Comparison of ENCODE assay signal across 21 cellular contexts in the genomic region with DNA sequence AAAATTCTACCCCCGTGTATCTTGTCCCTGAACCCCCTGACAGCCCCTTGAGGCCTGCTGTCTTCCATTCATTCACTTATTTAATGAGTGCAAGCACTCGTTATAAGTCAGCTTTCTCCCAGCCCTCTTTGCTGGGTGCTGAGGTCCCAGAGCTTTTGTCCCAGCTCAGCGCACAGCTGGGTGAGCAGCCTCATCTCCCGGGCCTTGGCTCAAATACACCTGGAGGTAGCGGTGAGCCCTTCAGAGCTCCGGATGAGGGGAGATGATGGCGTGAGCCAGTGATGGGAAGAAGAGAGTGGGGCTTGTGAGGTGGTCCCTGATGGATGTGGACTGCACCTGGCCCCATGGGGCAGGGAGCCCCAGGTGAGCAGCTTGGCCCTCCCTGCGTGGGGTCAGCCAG. TPM values are rescaled to one million over a fixed set of nuclear protein-coding genes. Genes with fewer than 3 reads are reported as not detected.
DNase-seq lines count a peak whose midpoint lies in the region; ATAC-seq and TF ChIP-seq lines count a peak whose summit lies in the region.
"Had no signal": no experiment of that assay in that cellular context is flagged by ENCODE, and none has a peak within 500 bp of the region (broad histone marks: within the 10 kb centered on the region; RNA-seq: fewer than 3 reads in every experiment).

No MANE protein-coding gene starts in this region.

- H3K9ac ChIP-seq in SK-N-SH: no peak overlapping the region

- no peak for ATAC-seq in SK-N-SH treated with all-trans-retinoic acid at 6 μM for 48 hours
- ATAC-seq in right cardiac atrium: no peak
- ATAC-seq in Right ventricle myocardium inferior: no peak
- no peak for ATAC-seq in stimulated activated effector memory CD8-positive, alpha-beta T cell treated with anti-CD3 and anti-CD28 coated beads, Interleukin-12 subunit alpha, Interleukin-12 subunit beta, amount 100 ng/mL, for 72 hours
- ATAC-seq: CD8-positive, alpha-beta T cell; GM23338; HCT116 had no signal

- peaks cover 4% of the 10 kb centered on the region for H3K4me1 Mint-ChIP-seq in chondrocyte (ENCODE audit: low read depth)
- H3K4me1 Mint-ChIP-seq in stimulated activated effector memory CD8-positive, alpha-beta T cell treated with anti-CD3 and anti-CD28 coated beads, Interleukin-12 subunit alpha, Interleukin-12 subunit beta, amount 100 ng/mL, for 72 hours: peaks cover 15% of the 10 kb centered on the region

- H3K9me2 ChIP-seq in SK-N-SH: no peaks in the 10 kb centered on the region

- no peaks in the 10 kb centered on the region for H3K27me3 ChIP-seq in SK-N-SH (ENCODE audit: insufficient read depth)
- no peaks in the 10 kb centered on the region for H3K27me3 ChIP-seq in right cardiac atrium (ENCODE audit: control insufficient read depth, insufficient read depth)
- H3K27me3 ChIP-seq in tibial nerve: no peaks in the 10 kb centered on the region

- no peak overlapping the region for H3K4me3 ChIP-seq in SK-N-SH (ENCODE audit: low read depth in 2 of 2, low read length in 1 of 2)
- no peak overlapping the region for H3K4me3 ChIP-seq in right cardiac atrium (ENCODE audit: low read length)
- no peak overlapping the region for H3K4me3 ChIP-seq in tibial nerve
- H3K4me3 ChIP-seq: GM23338 had no signal

- H3K4me2 ChIP-seq in SK-N-SH: no peak overlapping the region
- H3K4me2 ChIP-seq: GM23338 had no signal

- DNase-seq in SK-N-SH: peak; percentile 4
- peak in 2 of 3 donors; percentile 7 to 37 for DNase-seq in right cardiac atrium
- no peak for DNase-seq in Right ventricle myocardium inferior (ENCODE audit: missing footprints)
- DNase-seq in chondrocyte (ENCODE audit: low spot score): no peak
- DNase-seq in stimulated activated effector memory CD8-positive, alpha-beta T cell treated with anti-CD3 and anti-CD28 coated beads, Interleukin-12 subunit alpha, Interleukin-12 subunit beta, amount 100 ng/mL, for 72 hours (ENCODE audit: low spot score in 2 of 2): no peak
- DNase-seq in tibial nerve (ENCODE audit: low spot score in 2 of 2): no peak
- no peak for DNase-seq in NK-92 (lab: John Stamatoyannopoulos, UW; ENCODE audit: unreplicated experiment)
- DNase-seq: Caco-2; CD4-positive, CD25-positive, alpha-beta regulatory T cell; CD8-positive, alpha-beta T cell; DMS153; DMS79 treated with DMSO at 0.1 percent for 48 hours; GF-D8; H9 had no signal

- H3K27me3 Mint-ChIP-seq in chondrocyte (ENCODE audit: low read depth): peaks cover 1% of the 10 kb centered on the region
- H3K27me3 Mint-ChIP-seq: CD4-positive, CD25-positive, alpha-beta regulatory T cell had no signal

- no peak for TF ChIP-seq CTCF in SK-N-SH (IDR thresholded peaks at IDR 0.05)
- no peak for TF ChIP-seq CTCF in chondrocyte (IDR thresholded peaks at IDR 0.05)
- no peak for TF ChIP-seq CTCF in tibial nerve (IDR thresholded peaks at IDR 0.05)

- H3K79me2 ChIP-seq in SK-N-SH (ENCODE audit: insufficient read depth): no peaks in the 10 kb centered on the region

- H3K36me3 ChIP-seq in SK-N-SH (replicated peaks in 1 of 2; ENCODE audit: control insufficient read depth in 1 of 2, insufficient read depth in 2 of 2, low read length in 1 of 2): no peaks in the 10 kb centered on the region
- no peaks in the 10 kb centered on the region for H3K36me3 ChIP-seq in tibial nerve

- H3K9me3 Mint-ChIP-seq in chondrocyte (ENCODE audit: low read depth): no peaks in the 10 kb centered on the region
- H3K9me3 Mint-ChIP-seq in stimulated activated effector memory CD8-positive, alpha-beta T cell treated with anti-CD3 and anti-CD28 coated beads, Interleukin-12 subunit alpha, Interleukin-12 subunit beta, amount 100 ng/mL, for 72 hours: no peaks in the 10 kb centered on the region
- H3K9me3 Mint-ChIP-seq: CD4-positive, CD25-positive, alpha-beta regulatory T cell; CD8-positive, alpha-beta T cell; GM23338; H9 had no signal

- TF ChIP-seq POLR2A in tibial nerve (IDR thresholded peaks at IDR 0.05): no peak

- TF ChIP-seq EP300 in SK-N-SH (IDR thresholded peaks at IDR 0.05; ENCODE audit: borderline replicate concordance in 1 of 2, low read depth in 1 of 2, low read length in 1 of 2) (no peak), tibial nerve (IDR thresholded peaks at IDR 0.05) (no peak)

- intact Hi-C loops in right cardiac atrium (cut with DNase I) (loop anchor here in 1 of 4 donors (2.0 kb wide), 1 partner anchor 37 kb away; no protein-coding TSS in a partner anchor), Right ventricle myocardium inferior (cut with DNase I) (no loop called here)

- peaks cover 1% of the 10 kb centered on the region for H3K36me3 Mint-ChIP-seq in chondrocyte (ENCODE audit: low read depth)
- peaks cover 29% of the 10 kb centered on the region for H3K36me3 Mint-ChIP-seq in stimulated activated effector memory CD8-positive, alpha-beta T cell treated with anti-CD3 and anti-CD28 coated beads, Interleukin-12 subunit alpha, Interleukin-12 subunit beta, amount 100 ng/mL, for 72 hours

- no peaks in the 10 kb centered on the region for H4K20me1 ChIP-seq in SK-N-SH (ENCODE audit: insufficient read depth)

- POLR2A ChIA-PET in SK-N-SH (lab: Yijun Ruan, JAX): no interaction called here

- H2AFZ ChIP-seq in SK-N-SH (ENCODE audit: low read depth): no peak overlapping the region
- H2AFZ ChIP-seq: GM23338 had no signal

- peaks cover 0 to 13% of the 10 kb centered on the region in 2 experiments; a peak in 1 of 4 replicates for H3K4me1 ChIP-seq in SK-N-SH (ENCODE audit: control insufficient read depth in 1 of 2, insufficient read depth in 2 of 2, low read depth in 1 of 2, low read length in 1 of 2)
- no peaks in the 10 kb centered on the region for H3K4me1 ChIP-seq in right cardiac atrium (ENCODE audit: control insufficient read depth, insufficient read depth, low read length)
- peaks cover 0 to 12% (median 6%) of the 10 kb centered on the region in 4 donors for H3K4me1 ChIP-seq in tibial nerve

- H3K9me3 ChIP-seq in SK-N-SH (no peaks in the 10 kb centered on the region), right cardiac atrium (ENCODE audit: control insufficient read depth, low read length) (no peaks in the 10 kb centered on the region), tibial nerve (no peaks in the 10 kb centered on the region)
- H3K9me3 ChIP-seq: Caco-2 had no signal

- no peak overlapping the region for H3K4me3 Mint-ChIP-seq in chondrocyte (ENCODE audit: unreplicated experiment)
- H3K4me3 Mint-ChIP-seq in stimulated activated effector memory CD8-positive, alpha-beta T cell treated with anti-CD3 and anti-CD28 coated beads, Interleukin-12 subunit alpha, Interleukin-12 subunit beta, amount 100 ng/mL, for 72 hours: no peak overlapping the region
- H3K4me3 Mint-ChIP-seq: CD4-positive, CD25-positive, alpha-beta regulatory T cell; CD8-positive, alpha-beta T cell; GM23338; H9 had no signal

- TF ChIP-seq RAD21 in SK-N-SH (IDR thresholded peaks at IDR 0.05; ENCODE audit: low read length): no peak

- no peaks in the 10 kb centered on the region for H3F3A ChIP-seq in SK-N-SH (replicated peaks; ENCODE audit: insufficient read depth)

- peak overlapping the region; percentile 17 for H3K27ac Mint-ChIP-seq in chondrocyte (ENCODE audit: unreplicated experiment)
- peak overlapping the region; percentile 50 for H3K27ac Mint-ChIP-seq in stimulated activated effector memory CD8-positive, alpha-beta T cell treated with anti-CD3 and anti-CD28 coated beads, Interleukin-12 subunit alpha, Interleukin-12 subunit beta, amount 100 ng/mL, for 72 hours
- H3K27ac Mint-ChIP-seq: CD4-positive, CD25-positive, alpha-beta regulatory T cell; CD8-positive, alpha-beta T cell; GM23338 had no signal

- H3K27ac ChIP-seq in SK-N-SH (ENCODE audit: low read depth in 2 of 2, low read length in 1 of 2): no peak overlapping the region
- H3K27ac ChIP-seq in right cardiac atrium (ENCODE audit: low read length): no peak overlapping the region
- no peak overlapping the region for H3K27ac ChIP-seq in tibial nerve
- H3K27ac ChIP-seq: C4-2B had no signal

- CTCF ChIA-PET in SK-N-SH (lab: Yijun Ruan, JAX): interaction anchor here (2.0 to 24.0 kb wide), 3 partner anchors 11 to 39 kb away, joined by 11 to 642 read pairs (median 68); a partner anchor contains a TSS

- 66% methylated on average over 6 of the region's 8 CpGs for WGBS in SK-N-SH (ENCODE audit: low lambda C conversion rate)
- 77% methylated on average over 8 of the region's 8 CpGs for WGBS in right cardiac atrium
- 75 to 83% methylated on average over 8 of the region's 8 CpGs for WGBS in tibial nerve, 2 donors

TF ChIP-seq in SK-N-SH, 30 proteins besides CTCF, POLR2A, EP300 and RAD21 (continues in another document):
- TF ChIP-seq GATA2 (CRISPR knock-in tag; IDR thresholded peaks at IDR 0.05): no peak
- no peak for TF ChIP-seq MXI1 (IDR thresholded peaks at IDR 0.05; ENCODE audit: low read depth, low read length)

TF ChIP-seq in SK-N-SH treated with all-trans-retinoic acid at 6 μM for 48 hours, 23 proteins besides CTCF, POLR2A, EP300 and RAD21 (continues in another document):
- TF ChIP-seq ISL1 (CRISPR knock-in tag; IDR thresholded peaks at IDR 0.05): no peak
- no peak for TF ChIP-seq OSR1 (CRISPR knock-in tag; IDR thresholded peaks at IDR 0.05)
- TF ChIP-seq ZFP3 (CRISPR knock-in tag; IDR thresholded peaks at IDR 0.05): no peak
- no peak for TF ChIP-seq TCF4 (CRISPR knock-in tag; IDR thresholded peaks at IDR 0.05; ENCODE audit: borderline replicate concordance)
- no peak for TF ChIP-seq ZNF565 (CRISPR knock-in tag; conservative IDR thresholded peaks at IDR 0.05; ENCODE audit: low read depth)
- no peak for TF ChIP-seq ZNF70 (CRISPR knock-in tag; IDR thresholded peaks at IDR 0.05)
- TF ChIP-seq ESRRG (CRISPR knock-in tag; IDR thresholded peaks at IDR 0.05): no peak
- no peak for TF ChIP-seq ARNTL (CRISPR knock-in tag; IDR thresholded peaks at IDR 0.05; ENCODE audit: borderline replicate concordance, low read depth)
- TF ChIP-seq ZFP30 (CRISPR knock-in tag; IDR thresholded peaks at IDR 0.05): no peak
- no peak for TF ChIP-seq SNAI2 (CRISPR knock-in tag; IDR thresholded peaks at IDR 0.05)
- no peak for TF ChIP-seq ZNF8 (CRISPR knock-in tag; IDR thresholded peaks at IDR 0.05)
- no peak for TF ChIP-seq TOX (CRISPR knock-in tag; IDR thresholded peaks at IDR 0.05; ENCODE audit: borderline replicate concordance)

RNA-seq across cellular contexts. Expression of a gene that starts 18.1 kb away (rescaled TPM):
- polyA plus RNA-seq in SK-N-SH (2012; rRNA removed): 0.05 and 0.08 TPM in 2 replicates
- polyA plus RNA-seq in SK-N-SH (2012; cell fraction: cytosol; rRNA removed): 0.09 TPM in 1 of 2 replicates, not detected in the other
- 0.20 and 0.38 TPM in 2 replicates for polyA plus RNA-seq in SK-N-SH (2012; cell fraction: nucleus; rRNA removed)
- total RNA-seq in right cardiac atrium: 1 to 10 TPM in 1 of 4 donors, under 1 TPM in 3; 0.26 to 1.9 (median 0.74) TPM
- 0.02 TPM for polyA plus RNA-seq in right cardiac atrium
- 0.16 TPM for total RNA-seq in Right ventricle myocardium inferior
- 0.25 to 0.58 TPM (median 0.51 TPM) in 3 replicates for total RNA-seq in chondrocyte
- 1 to 10 TPM; 1.7 to 5.7 (median 3.0) TPM for total RNA-seq in tibial nerve
- total RNA-seq: A172, A673, H4 had no signal

RNA-seq across cellular contexts. Expression of a gene that starts 32.3 kb away (rescaled TPM):
- 1.3 TPM in 2 replicates for polyA plus RNA-seq in SK-N-SH (2012; rRNA removed)
- polyA plus RNA-seq in SK-N-SH (2012; cell fraction: cytosol; rRNA removed): 0.86 and 1.4 TPM in 2 replicates
- polyA plus RNA-seq in SK-N-SH (2012; cell fraction: nucleus; rRNA removed): 2.5 and 2.6 TPM in 2 replicates
- total RNA-seq in right cardiac atrium: 10 to 100 TPM in 1 of 4 donors, 1 to 10 TPM in 3; 6.9 to 10.9 (median 9.5) TPM
- 6.1 TPM for polyA plus RNA-seq in right cardiac atrium
- 2.9 TPM for total RNA-seq in Right ventricle myocardium inferior
- 10.6 to 17.2 TPM (median 15.1 TPM) in 3 replicates for total RNA-seq in chondrocyte
- 10 to 100 TPM; 40.4 to 68.4 (median 42.5) TPM for total RNA-seq in tibial nerve

Comparison
In these comparisons a context has a peak if more than half of its experiments do, and no peak if none do; other contexts are left out.
1. DNase-seq: peak in SK-N-SH (single experiment) and right cardiac atrium (2 of 3); none in Right ventricle myocardium inferior (single experiment), chondrocyte (single experiment), stimulated activated effector memory CD8-positive, alpha-beta T cell treated with anti-CD3 and anti-CD28 coated beads, Interleukin-12 subunit alpha, Interleukin-12 subunit beta, amount 100 ng/mL, for 72 hours (0 of 2), tibial nerve (0 of 2) and NK-92 (single experiment).